26 cellular contexts compared by ENCODE assay signal in the genomic region with DNA sequence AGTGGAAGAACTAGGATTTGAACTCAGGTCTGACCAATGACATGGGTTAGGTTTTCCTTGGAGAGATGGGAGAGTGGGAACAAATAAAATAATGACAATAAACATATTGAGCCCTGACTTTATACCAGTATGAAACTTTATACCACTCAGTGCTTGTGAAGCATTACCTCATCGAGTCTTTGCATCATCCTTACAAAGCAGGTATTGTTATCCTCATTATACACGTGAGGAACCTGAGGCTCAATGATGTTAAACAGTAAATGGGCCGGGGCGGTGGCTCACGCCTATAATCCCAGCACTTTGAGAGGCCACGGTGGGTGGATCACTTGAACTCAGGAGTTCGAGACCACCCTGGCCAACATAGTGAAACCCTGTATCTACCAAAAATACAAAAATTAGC. TPM values are rescaled to one million over a fixed set of nuclear protein-coding genes. Genes with fewer than 3 reads are reported as not detected.
"Had no signal": no experiment of that assay in that cellular context is flagged by ENCODE, and none has a peak within 500 bp of the region (broad histone marks: within the 10 kb centered on the region; RNA-seq: fewer than 3 reads in every experiment).

No MANE protein-coding gene starts in this region.

- H3K79me2 ChIP-seq: hepatocyte had no signal

- H3K36me3 ChIP-seq: left ventricle myocardium inferior, pancreas, prostate gland, sigmoid colon, spleen, tibial nerve, vagina had no signal

- H3K27me3 ChIP-seq: pancreas, sigmoid colon, spleen, tibial nerve, vagina had no signal

- ATAC-seq: mucosa of descending colon; naive thymus-derived CD8-positive, alpha-beta T cell; pancreas; right cardiac atrium; stimulated activated memory B cell treated with anti-CD40 and anti-IgM and Interleukin-4, amounts not matched to agents 10 μg/mL and 1 μg/mL and 100 μg/mL, for 72 hours; stimulated activated naive CD8-positive, alpha-beta T cell treated with anti-CD3 and anti-CD28 coated beads, Interleukin-15, amount 100 ng/mL, for 72 hours had no signal

- FAIRE-seq: pancreas, small intestine had no signal

- H3K4me3 ChIP-seq: hepatocyte, left ventricle myocardium inferior, lung, mucosa of descending colon, pancreas, prostate gland, sigmoid colon, spleen, tibial nerve, vagina had no signal

- H2AFZ ChIP-seq: hepatocyte had no signal

- H3K4me1 ChIP-seq: left ventricle myocardium inferior, pancreas, prostate gland, sigmoid colon, tibial nerve, vagina had no signal

- H3K4me2 ChIP-seq: hepatocyte had no signal

- H3K9me3 ChIP-seq: left ventricle myocardium inferior, mucosa of descending colon, pancreas, prostate gland, sigmoid colon, spleen, tibial nerve, vagina had no signal

- DNase-seq: islet precursor cell; left ventricle myocardium inferior; midbrain; mucosa of descending colon; naive thymus-derived CD8-positive, alpha-beta T cell; nucleus accumbens; pancreas; posterior cingulate gyrus; retina; right cardiac atrium; sigmoid colon; small intestine; spleen; stimulated activated CD4-positive, alpha-beta T cell treated with anti-CD3 and anti-CD28 coated beads, Interleukin-2, amount 100 ng/mL, for 48 hours; stimulated activated CD4-positive, alpha-beta T cell treated with anti-CD3 and anti-CD28 coated beads, Interleukin-4, amount 100 ng/mL, for 4 hours; stimulated activated CD8-positive, alpha-beta memory T cell treated with anti-CD3 and anti-CD28 coated beads, Interleukin-4, amount 100 ng/mL, for 48 hours; stimulated activated naive CD4-positive, alpha-beta T cell treated with Interleukin-2 at 50 U/mL for 16 hours; stimulated activated naive CD8-positive, alpha-beta T cell treated with anti-CD3 and anti-CD28 coated beads, Interleukin-15, amount 100 ng/mL, for 72 hours; substantia nigra had no signal

- H3K27ac ChIP-seq: hepatocyte, left ventricle myocardium inferior, pancreas, prostate gland, sigmoid colon, spleen, tibial nerve, vagina had no signal

RNA-seq across cellular contexts. Expression of gene HHEX, which starts 47.7 kb away (rescaled TPM):
- total RNA-seq: neural crest cell had no signal
